ENCODE assay signal across 12 cellular contexts in the genomic region with DNA sequence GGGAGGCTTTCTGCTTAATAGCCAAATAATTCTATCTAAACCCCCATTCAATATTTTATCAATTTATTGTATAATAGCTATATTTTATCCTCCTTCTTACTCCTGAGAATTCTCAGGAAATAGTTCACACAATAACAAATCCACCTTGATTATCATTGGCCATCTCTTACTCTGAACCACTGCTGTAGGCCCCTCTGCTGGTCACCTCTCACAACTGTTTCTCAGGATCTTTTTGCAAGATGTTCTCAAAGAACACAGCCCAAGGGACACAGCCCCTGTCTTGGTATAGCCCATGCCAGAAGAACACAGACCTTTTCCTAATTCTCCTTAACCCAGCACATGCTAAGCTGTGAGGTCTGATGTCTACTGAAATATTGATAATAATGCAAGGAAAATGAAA.
DNase-seq lines count a peak whose midpoint lies in the region; ATAC-seq, FAIRE-seq and TF ChIP-seq lines count a peak whose summit lies in the region.
"Had no signal": no experiment of that assay in that cellular context is flagged by ENCODE, and none has a peak within 500 bp of the region (broad histone marks: within the 10 kb centered on the region; RNA-seq: fewer than 3 reads in every experiment).

No MANE protein-coding gene starts in this region.

- H3K27me3 ChIP-seq in BE2C, result no peaks in the 10 kb centered on the region
- no peaks in the 10 kb centered on the region for H3K27me3 ChIP-seq in KMS-11 (ENCODE audit: insufficient read depth, low read depth)
- H3K27me3 ChIP-seq in pancreas, result no peaks in the 10 kb centered on the region
- H3K27me3 ChIP-seq: tibial artery had no signal

- H3K9me3 ChIP-seq in BE2C (no peaks in the 10 kb centered on the region), pancreas (no peaks in the 10 kb centered on the region)
- H3K9me3 ChIP-seq: tibial artery had no signal

- H4K20me1 ChIP-seq in KMS-11 (ENCODE audit: insufficient read depth), result no peaks in the 10 kb centered on the region

- no peak overlapping the region for H3K9ac ChIP-seq in KMS-11

- no peak for FAIRE-seq in pancreas (lab: Jason Lieb, UNC)

- H3K79me2 ChIP-seq in KMS-11 (ENCODE audit: insufficient read depth, low read depth), result no peaks in the 10 kb centered on the region

- no peak overlapping the region for H3K4me2 ChIP-seq in KMS-11

- TF ChIP-seq CTCF in BE2C (IDR thresholded peaks at IDR 0.05; ENCODE audit: low read depth, low read length) (peak; percentile 51), KMS-11 (conservative IDR thresholded peaks at IDR 0.05; ENCODE audit: low read depth, low read length) (0 out of 2 replicates have a peak, but pooled peaks have one; percentile 35), pancreas (IDR thresholded peaks at IDR 0.05) (no peak)

- no peak overlapping the region for H2AFZ ChIP-seq in KMS-11 (ENCODE audit: low read depth)

- H3K36me3 ChIP-seq in BE2C (no peaks in the 10 kb centered on the region), KMS-11 (ENCODE audit: insufficient read depth) (no peaks in the 10 kb centered on the region), pancreas (no peaks in the 10 kb centered on the region)
- H3K36me3 ChIP-seq: tibial artery had no signal

- H3K4me3 ChIP-seq in BE2C (ENCODE audit: low read depth, low read length), result no peak overlapping the region
- H3K4me3 ChIP-seq in KMS-11 (IDR thresholded peaks at IDR 0.05; ENCODE audit: insufficient read depth, low read depth, low read length), result no peak overlapping the region
- no peak overlapping the region for H3K4me3 ChIP-seq in pancreas
- H3K4me3 ChIP-seq: dorsolateral prefrontal cortex, tibial artery had no signal

- H3K4me1 ChIP-seq in BE2C (peaks cover 3% of the 10 kb centered on the region), KMS-11 (ENCODE audit: low read depth, poor library complexity, severe bottlenecking) (peaks cover 8% of the 10 kb centered on the region), pancreas (no peaks in the 10 kb centered on the region)

- intact Hi-C loops in pancreas (cut with DNase I), result loop anchor here (5.0 to 10.0 kb wide), 2 partner anchors 284 to 287 kb away; no protein-coding TSS in a partner anchor

- ATAC-seq in SK-N-SH treated with all-trans-retinoic acid at 6 μM for 48 hours, result 0 out of 3 replicates have a peak, but pooled peaks have one; percentile 15
- peak; percentile 23 for ATAC-seq in left lobe of liver
- no peak for ATAC-seq in HG02938 (IDR thresholded peaks at IDR 0.05; ENCODE audit: unreplicated experiment)
- no peak for ATAC-seq in pancreas
- ATAC-seq: Right ventricle myocardium inferior had no signal

- DNase-seq in BE2C, result no peak
- no peak for DNase-seq in left lobe of liver (ENCODE audit: low spot score)
- no peak for DNase-seq in GM03348 (ENCODE audit: low spot score)
- no peak for DNase-seq in NOMO-1 (lab: John Stamatoyannopoulos, UW; ENCODE audit: unreplicated experiment in 2 of 2)
- no peak for DNase-seq in pancreas
- DNase-seq: DMS79, dorsolateral prefrontal cortex, tibial artery had no signal

- H3K27ac ChIP-seq in KMS-11, result no peak overlapping the region
- no peak overlapping the region for H3K27ac ChIP-seq in pancreas
- H3K27ac ChIP-seq: dorsolateral prefrontal cortex, tibial artery had no signal

TF ChIP-seq in SK-N-SH treated with all-trans-retinoic acid at 6 μM for 48 hours, 23 proteins besides CTCF, POLR2A, EP300 and RAD21:
- TF ChIP-seq, protein P1, sequence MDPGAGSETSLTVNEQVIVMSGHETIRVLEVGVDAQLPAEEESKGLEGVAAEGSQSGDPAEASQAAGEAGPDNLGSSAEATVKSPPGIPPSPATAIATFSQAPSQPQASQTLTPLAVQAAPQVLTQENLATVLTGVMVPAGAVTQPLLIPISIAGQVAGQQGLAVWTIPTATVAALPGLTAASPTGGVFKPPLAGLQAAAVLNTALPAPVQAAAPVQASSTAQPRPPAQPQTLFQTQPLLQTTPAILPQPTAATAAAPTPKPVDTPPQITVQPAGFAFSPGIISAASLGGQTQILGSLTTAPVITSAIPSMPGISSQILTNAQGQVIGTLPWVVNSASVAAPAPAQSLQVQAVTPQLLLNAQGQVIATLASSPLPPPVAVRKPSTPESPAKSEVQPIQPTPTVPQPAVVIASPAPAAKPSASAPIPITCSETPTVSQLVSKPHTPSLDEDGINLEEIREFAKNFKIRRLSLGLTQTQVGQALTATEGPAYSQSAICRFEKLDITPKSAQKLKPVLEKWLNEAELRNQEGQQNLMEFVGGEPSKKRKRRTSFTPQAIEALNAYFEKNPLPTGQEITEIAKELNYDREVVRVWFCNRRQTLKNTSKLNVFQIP (CRISPR knock-in tag; IDR thresholded peaks at IDR 0.05; ENCODE audit: borderline replicate concordance, low read depth), result no peak
- no peak for TF ChIP-seq ZNF565 (CRISPR knock-in tag; conservative IDR thresholded peaks at IDR 0.05; ENCODE audit: low read depth)
- TF ChIP-seq GLIS3 (CRISPR knock-in tag; IDR thresholded peaks at IDR 0.05), result no peak

Comparison
In these comparisons a context has a peak if more than half of its experiments do, and no peak if none do; other contexts are left out.
1. CTCF ChIP-seq: peak in BE2C (single experiment) and KMS-11 (single experiment); none in pancreas (0 of 4).
2. ATAC-seq: peak in SK-N-SH treated with all-trans-retinoic acid at 6 μM for 48 hours (single experiment) and left lobe of liver (single experiment); none in HG02938 (single experiment) and pancreas (0 of 4).